1 cellular context compared by ENCODE assay signal in the genomic region with DNA sequence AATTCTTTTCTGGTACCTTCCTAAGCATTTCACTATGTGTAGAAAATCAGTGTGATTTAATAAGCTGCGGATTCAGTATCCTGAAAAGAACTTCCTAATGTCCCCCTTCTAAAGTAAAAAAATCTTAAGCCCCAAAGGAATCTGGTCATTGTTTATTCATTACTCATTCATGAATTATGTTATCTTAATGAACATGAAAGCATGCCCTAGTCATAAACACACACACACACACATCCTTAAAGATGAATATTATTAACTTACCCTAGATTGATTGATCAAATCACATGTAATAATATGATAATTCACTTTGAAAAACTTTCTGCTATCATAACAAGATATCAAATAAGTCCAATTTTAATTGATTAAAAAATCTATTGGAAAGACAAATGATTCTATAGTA.
TF ChIP-seq lines count a peak whose summit lies in the region.

No MANE protein-coding gene starts in this region.

TF ChIP-seq in endothelial cell of umbilical vein, 7 proteins besides CTCF, POLR2A, EP300 and RAD21:
- TF ChIP-seq JUN (IDR thresholded peaks at IDR 0.05; ENCODE audit: borderline replicate concordance, insufficient read depth, insufficient read length, low read depth), result peak; percentile 61
- peak; percentile 71 for TF ChIP-seq GATA2 (IDR thresholded peaks at IDR 0.05; ENCODE audit: insufficient read depth, insufficient read length, low read depth, low read length)
- no peak for TF ChIP-seq MYC (IDR thresholded peaks at IDR 0.05; ENCODE audit: low read depth, low read length)
- peak; percentile 55 for TF ChIP-seq FOS (IDR thresholded peaks at IDR 0.05; ENCODE audit: borderline replicate concordance, insufficient read depth, low read length)
- TF ChIP-seq EZH2 (IDR thresholded peaks at IDR 0.05; ENCODE audit: borderline replicate concordance, low read depth, low read length, severe bottlenecking), result no peak
- TF ChIP-seq, protein P1, sequence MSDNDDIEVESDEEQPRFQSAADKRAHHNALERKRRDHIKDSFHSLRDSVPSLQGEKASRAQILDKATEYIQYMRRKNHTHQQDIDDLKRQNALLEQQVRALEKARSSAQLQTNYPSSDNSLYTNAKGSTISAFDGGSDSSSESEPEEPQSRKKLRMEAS (IDR thresholded peaks at IDR 0.05; ENCODE audit: insufficient read depth, insufficient read length), result no peak
TF ChIP-seq in endothelial cell of umbilical vein: peak in this region for 3.
